In genomic region chr16:83113317-83113716, GRCh38 we compare ENCODE assay signal across 8 cellular contexts.
DNase-seq lines count a peak whose midpoint lies in the region; ATAC-seq and TF ChIP-seq lines count a peak whose summit lies in the region.

No MANE protein-coding gene starts in this region.

- H3K4me1 ChIP-seq in Panc1 (ENCODE audit: control insufficient read depth, insufficient read depth, low read length) = no peaks in the 10 kb centered on the region

- TF ChIP-seq CTCF in Panc1 (IDR thresholded peaks at IDR 0.05) (peak; percentile 49), glutamatergic neuron (IDR thresholded peaks at IDR 0.05; ENCODE audit: partially characterized antibody, unreplicated experiment) (peak; percentile 74)

- BruUV-seq in Panc1 (replicated peaks; lab: Mats Ljungman, UMichigan) = no TSS peak

- peak; percentile 14 for DNase-seq in NK-92 treated with Interleukin-12 subunit alpha and Interleukin-12 subunit beta, amount 100 ng/mL, for 24 hours (lab: John Stamatoyannopoulos, UW)
- no peak for DNase-seq in NK-92 (lab: John Stamatoyannopoulos, UW; ENCODE audit: unreplicated experiment)
- DNase-seq in Panc1 (ENCODE audit: low read depth, low spot score) = no peak
- peak; percentile 38 for DNase-seq in glutamatergic neuron
- peak in 38 of 49 donors; percentile 1 to 70 (median 38) for DNase-seq in substantia nigra (lab: John Stamatoyannopoulos, UW)
- DNase-seq in amniotic stem cell (lab: John Stamatoyannopoulos, UW) = no peak

- ATAC-seq in Panc1 (no peak), HG02840 (IDR thresholded peaks at IDR 0.05; ENCODE audit: low FRiP score, unreplicated experiment) (no peak), GM18873 (IDR thresholded peaks at IDR 0.05; ENCODE audit: low FRiP score, unreplicated experiment) (no peak)

- no peak overlapping the region for H3K4me3 Mint-ChIP-seq in glutamatergic neuron (ENCODE audit: unreplicated experiment)

- H3K27me3 ChIP-seq in Panc1 (ENCODE audit: control insufficient read depth, insufficient read depth, low read length) = no peaks in the 10 kb centered on the region; the same call in 1 of the 2 replicates

- H3K27ac Mint-ChIP-seq in glutamatergic neuron (ENCODE audit: unreplicated experiment) = no peak overlapping the region

- no peaks in the 10 kb centered on the region for H3K9me3 ChIP-seq in Panc1 (ENCODE audit: control insufficient read depth, insufficient read depth, low read depth, low read length)

- in situ Hi-C loops in Panc1 (cut with HindIII; ENCODE audit: low pct_unique_long_range_greater_than_20kb, low sequenced_read_pairs) = no loop called here

- POLR2A ChIA-PET in Panc1 (lab: Charles Lee) = no interaction called here

- no peak overlapping the region for H3K4me3 ChIP-seq in Panc1 (ENCODE audit: low read depth in 2 of 2, low read length in 2 of 2)

- H3K27ac ChIP-seq in Panc1 (ENCODE audit: low read length) = no peak overlapping the region
- H3K27ac ChIP-seq in substantia nigra (ENCODE audit: low read depth, low read length, poor library complexity, severe bottlenecking) = no peak overlapping the region

- no peaks in the 10 kb centered on the region for H3K36me3 Mint-ChIP-seq in glutamatergic neuron (ENCODE audit: unreplicated experiment)

- CTCF ChIA-PET in Panc1 (lab: Charles Lee) = no interaction called here

- no peaks in the 10 kb centered on the region for H3K36me3 ChIP-seq in Panc1 (ENCODE audit: control insufficient read depth, insufficient read depth, low read length)

- H3K27me3 Mint-ChIP-seq in glutamatergic neuron (ENCODE audit: unreplicated experiment) = peaks cover 3% of the 10 kb centered on the region

- intact Hi-C loops in Panc1 (cut with micrococcal nuclease; ENCODE audit: unreplicated experiment) = no loop called here

- H3K4me1 Mint-ChIP-seq in glutamatergic neuron (ENCODE audit: low read depth, unreplicated experiment) = peaks cover 4% of the 10 kb centered on the region

- H3K9me3 Mint-ChIP-seq in glutamatergic neuron (ENCODE audit: unreplicated experiment) = peaks cover 2% of the 10 kb centered on the region

Comparison
In these comparisons a context has a peak if more than half of its experiments do, and no peak if none do; other contexts are left out.
1. DNase-seq: peak in NK-92 treated with Interleukin-12 subunit alpha and Interleukin-12 subunit beta, amount 100 ng/mL, for 24 hours (single experiment), glutamatergic neuron (single experiment) and substantia nigra (38 of 49); none in NK-92 (single experiment), Panc1 (single experiment) and amniotic stem cell (single experiment).